In genomic region chr6:116268589-116269293, GRCh38 we compare ENCODE assay signal across 1 cellular context.
A peak's percentile ranks its signal among the peaks of the same experiment; 100 is the strongest.
TF ChIP-seq lines count a peak whose summit lies in the region.

No MANE protein-coding gene starts in this region.

TF ChIP-seq in K562, 482 proteins besides CTCF, POLR2A, EP300 and RAD21 (continued from another document and continues in another):
- 0 out of 4 replicates have a peak, but pooled peaks of 1 of the 2 experiments have one; percentile 18 for TF ChIP-seq UBTF (IDR thresholded peaks at IDR 0.05; ENCODE audit: borderline replicate concordance in 1 of 2, low read depth in 2 of 2, low read length in 2 of 2)
- peak; percentile 28; the same call in 1 of the 2 replicates for TF ChIP-seq CHAMP1 (IDR thresholded peaks at IDR 0.05)
- TF ChIP-seq ZNF318 (IDR thresholded peaks at IDR 0.05; ENCODE audit: borderline replicate concordance in 1 of 2, low read depth in 1 of 2): no peak
- TF ChIP-seq TARDBP (IDR thresholded peaks at IDR 0.05): no peak
- 0 out of 2 replicates have a peak, but pooled peaks have one; percentile 37 for TF ChIP-seq LCOR (CRISPR knock-in tag; IDR thresholded peaks at IDR 0.05)
- TF ChIP-seq ARID3A (IDR thresholded peaks at IDR 0.05; ENCODE audit: borderline replicate concordance, low read depth, low read length): peak; percentile 98
- no peak for TF ChIP-seq ID3 (CRISPR knock-in tag; IDR thresholded peaks at IDR 0.05)
- TF ChIP-seq ID3 (tag; IDR thresholded peaks at IDR 0.05): 0 out of 2 replicates have a peak, but pooled peaks have one; percentile 43
- TF ChIP-seq HOMEZ (CRISPR knock-in tag; IDR thresholded peaks at IDR 0.05): no peak
- peak; percentile 62 for TF ChIP-seq SMAD4 (CRISPR knock-in tag; conservative IDR thresholded peaks at IDR 0.05)
- no peak for TF ChIP-seq ZBTB8A (IDR thresholded peaks at IDR 0.05; ENCODE audit: partially characterized antibody)
- no peak for TF ChIP-seq MCM2 (IDR thresholded peaks at IDR 0.05; ENCODE audit: low read depth)
- no peak for TF ChIP-seq ZKSCAN8 (CRISPR knock-in tag; IDR thresholded peaks at IDR 0.05)
- no peak for TF ChIP-seq MXD1 (CRISPR knock-in tag; IDR thresholded peaks at IDR 0.05; ENCODE audit: borderline replicate concordance, poor library complexity, severe bottlenecking)
- no peak for TF ChIP-seq ZNF398 (CRISPR knock-in tag; IDR thresholded peaks at IDR 0.05)
- 0 out of 2 replicates have a peak, but pooled peaks have one; percentile 32 for TF ChIP-seq GTF2E2 (tag; IDR thresholded peaks at IDR 0.05)
- TF ChIP-seq ZNF184 (CRISPR knock-in tag; IDR thresholded peaks at IDR 0.05): no peak
- peak; percentile 65 for TF ChIP-seq SMC3 (conservative IDR thresholded peaks at IDR 0.05; ENCODE audit: insufficient read depth, low read depth, low read length)
- no peak for TF ChIP-seq ERF (CRISPR knock-in tag; IDR thresholded peaks at IDR 0.05)
- TF ChIP-seq ZNF324 (CRISPR knock-in tag; IDR thresholded peaks at IDR 0.05): no peak
- no peak for TF ChIP-seq RUNX1 (IDR thresholded peaks at IDR 0.05; ENCODE audit: low read depth)
- TF ChIP-seq ZNF57 (CRISPR knock-in tag; IDR thresholded peaks at IDR 0.05): no peak
- TF ChIP-seq FOXK1 (CRISPR knock-in tag; IDR thresholded peaks at IDR 0.05; ENCODE audit: borderline replicate concordance): no peak
- no peak for TF ChIP-seq CBX5 (IDR thresholded peaks at IDR 0.05; ENCODE audit: borderline replicate concordance, low read depth)
- no peak for TF ChIP-seq TCF7L2 (IDR thresholded peaks at IDR 0.05; ENCODE audit: low read depth, low read length)
- no peak; the same call in 1 of the 2 replicates for TF ChIP-seq TFAP4 (CRISPR knock-in tag; IDR thresholded peaks at IDR 0.05; ENCODE audit: borderline replicate concordance)
- peak; percentile 59; the same call in 1 of the 2 replicates for TF ChIP-seq SOX6 (IDR thresholded peaks at IDR 0.05)
- no peak for TF ChIP-seq HDGF (IDR thresholded peaks at IDR 0.05)
- TF ChIP-seq ZNF41 (CRISPR knock-in tag; conservative IDR thresholded peaks at IDR 0.05): no peak
- no peak for TF ChIP-seq ZBTB7A (IDR thresholded peaks at IDR 0.05; ENCODE audit: borderline replicate concordance, control insufficient read depth, low read depth, low read length)
- TF ChIP-seq ZEB2 (IDR thresholded peaks at IDR 0.05): no peak
- no peak for TF ChIP-seq PRMT5 (CRISPR knock-in tag; IDR thresholded peaks at IDR 0.05)
- TF ChIP-seq MITF (IDR thresholded peaks at IDR 0.05): no peak
- TF ChIP-seq FOSL1 (tag; conservative IDR thresholded peaks at IDR 0.05): no peak
- TF ChIP-seq MTA1 (IDR thresholded peaks at IDR 0.05; ENCODE audit: borderline replicate concordance): peak; percentile 30; the same call in 1 of the 2 replicates
- TF ChIP-seq HNRNPUL1 (IDR thresholded peaks at IDR 0.05; ENCODE audit: low read length): no peak
- peak; percentile 52; the same call in 1 of the 2 replicates for TF ChIP-seq ESRRA (IDR thresholded peaks at IDR 0.05; ENCODE audit: borderline replicate concordance, low read depth)
- peak; percentile 54 for TF ChIP-seq TEAD4 (IDR thresholded peaks at IDR 0.05; ENCODE audit: low read length)
- no peak for TF ChIP-seq TEAD4 (CRISPR knock-in tag; IDR thresholded peaks at IDR 0.05; ENCODE audit: borderline replicate concordance)
